Comparison of ENCODE assay signal across 3 cellular contexts in genomic region chr9:13756943-13757342, GRCh38.
TF ChIP-seq lines count a peak whose summit lies in the region.

No MANE protein-coding gene starts in this region.

TF ChIP-seq in HepG2, 621 proteins besides CTCF, POLR2A, EP300 and RAD21 (continued from another document):
- TF ChIP-seq MAFK (conservative IDR thresholded peaks at IDR 0.05 in 1 of 2, IDR thresholded peaks at IDR 0.05 in 1 of 2; ENCODE audit: low read length in 2 of 2) (peak; percentile 21 to 70; a peak in 2 of 4 replicates), MAFF (IDR thresholded peaks at IDR 0.05; ENCODE audit: low read depth, low read length) (peak; percentile 40; the same call in 1 of the 2 replicates)

TF ChIP-seq in A549, 52 proteins besides CTCF, POLR2A, EP300 and RAD21 (continued from another document):
- peak; percentile 55 for TF ChIP-seq MAFK (IDR thresholded peaks at IDR 0.05; ENCODE audit: partially characterized antibody)

TF ChIP-seq in GM23338, 12 proteins besides CTCF, POLR2A, EP300 and RAD21:
- TF ChIP-seq ETS1 (IDR thresholded peaks at IDR 0.05) (no peak), ZNF462 (CRISPR knock-in tag; IDR thresholded peaks at IDR 0.05) (no peak), ZNF331 (CRISPR knock-in tag; IDR thresholded peaks at IDR 0.05; ENCODE audit: low read depth) (no peak), REST (IDR thresholded peaks at IDR 0.05; ENCODE audit: unreplicated experiment) (no peak), POLR2AphosphoS5 (IDR thresholded peaks at IDR 0.05; ENCODE audit: low read depth) (no peak), ZNF114 (CRISPR knock-in tag; IDR thresholded peaks at IDR 0.05) (no peak), STAT1 (IDR thresholded peaks at IDR 0.05; ENCODE audit: unreplicated experiment) (no peak), EZH2 (IDR thresholded peaks at IDR 0.05; ENCODE audit: low read depth, unreplicated experiment) (no peak), NANOG (IDR thresholded peaks at IDR 0.05; ENCODE audit: borderline replicate concordance) (no peak), CREB1 (CRISPR knock-in tag; IDR thresholded peaks at IDR 0.05; ENCODE audit: low read depth) (no peak), EZH2phosphoT487 (IDR thresholded peaks at IDR 0.05; ENCODE audit: unreplicated experiment) (no peak), JUNB (IDR thresholded peaks at IDR 0.05; ENCODE audit: unreplicated experiment) (no peak)
